Comparison of ENCODE assay signal across 20 cellular contexts in genomic region chr20:61024390-61024789, GRCh38.
"Had no signal": no experiment of that assay in that cellular context is flagged by ENCODE, and none has a peak within 500 bp of the region (broad histone marks: within the 10 kb centered on the region; RNA-seq: fewer than 3 reads in every experiment).

No MANE protein-coding gene starts in this region.

- H3K36me3 ChIP-seq: ascending aorta, cardiac muscle cell, SJCRH30 had no signal

- H3K9me3 ChIP-seq: ascending aorta, SJCRH30 had no signal

- H3K27me3 ChIP-seq: ascending aorta, cardiac muscle cell had no signal

- DNase-seq: activated CD4-positive, alpha-beta T cell treated with anti-CD3 and anti-CD28 coated beads, Interleukin-2, amount 10 ng/mL, durations not matched to agents 24 days and 14 days; activated CD4-positive, alpha-beta T cell treated with anti-CD3 and anti-CD28 coated beads, Interleukin-2, amount 50 U/mL, for 4 hours; activated CD8-positive, alpha-beta T cell treated with anti-CD3 and anti-CD28 coated beads for 36 hours; activated gamma-delta T cell; activated naive CD4-positive, alpha-beta T cell treated with Interleukin-2 at 50 U/mL for 16 hours; activated naive CD8-positive, alpha-beta T cell treated with anti-CD3 and anti-CD28 coated beads, Interleukin-2, amount 10 ng/mL, durations not matched to agents 7 days and 5 days; activated T-cell treated with anti-CD3 and anti-CD28 coated beads, Interleukin-2, amount 50 U/mL, for 1 hour; NCI-H1105; NCI-H1417 treated with DMSO at 0.1 percent for 48 hours; NCI-H1694; NCI-H1930; NCI-H2081 treated with DMSO at 0.1 percent for 48 hours; NCI-H345; NCI-H524 treated with DMSO at 0.1 percent for 48 hours; SHP77; SJCRH30 had no signal

- FAIRE-seq: TTC549 had no signal

- H3K27ac ChIP-seq: ascending aorta, cardiac muscle cell, SJCRH30, SK-N-MC had no signal

- H3K4me3 ChIP-seq: ascending aorta, cardiac muscle cell, SJCRH30, SK-N-MC had no signal

- H3K4me1 ChIP-seq: ascending aorta, SJCRH30 had no signal

- ATAC-seq: activated CD8-positive, alpha-beta T cell treated with anti-CD3 and anti-CD28 coated beads for 36 hours had no signal
